Comparison of ENCODE assay signal across 16 cellular contexts in genomic region chr16:68230956-68231355, GRCh38. TPM values are rescaled to one million over a fixed set of nuclear protein-coding genes. Genes with fewer than 3 reads are reported as not detected.
"Had no signal": no experiment of that assay in that cellular context is flagged by ENCODE, and none has a peak within 500 bp of the region (broad histone marks: within the 10 kb centered on the region; RNA-seq: fewer than 3 reads in every experiment).

No MANE protein-coding gene starts in this region.

- H3K27ac ChIP-seq: ascending aorta, dorsolateral prefrontal cortex, neutrophil, suprapubic skin had no signal

- ATAC-seq: gastrocnemius medialis; stimulated activated naive CD8-positive, alpha-beta T cell treated with anti-CD3 and anti-CD28 coated beads, Interleukin-15, Interleukin-2, amounts not matched to agents 100 U/mL and 50 U/mL, for 24 hours had no signal

- DNase-seq: activated B cell treated with CpG ODN at 0.5 μM for 24 hours; activated naive CD4-positive, alpha-beta T cell; erythroblast; naive B cell; SHP77; small intestine; stimulated activated CD4-positive, alpha-beta T cell treated with anti-CD3 and anti-CD28 coated beads, Interleukin-4, amount 100 ng/mL, for 24 hours; stimulated activated naive CD8-positive, alpha-beta T cell treated with anti-CD3 and anti-CD28 coated beads, Interleukin-15, Interleukin-2, amounts not matched to agents 100 U/mL and 50 U/mL, for 24 hours; trophoblast cell had no signal

- H3K27me3 Mint-ChIP-seq: activated B cell treated with CpG ODN at 0.5 μM for 24 hours, naive B cell had no signal

- H3K4me3 ChIP-seq: ascending aorta, dorsolateral prefrontal cortex, gastrocnemius medialis, lung, suprapubic skin had no signal

- H3K4me3 Mint-ChIP-seq: activated B cell treated with CpG ODN at 0.5 μM for 24 hours had no signal

- H3K36me3 Mint-ChIP-seq: naive B cell had no signal

- H3K27ac Mint-ChIP-seq: activated B cell treated with CpG ODN at 0.5 μM for 24 hours had no signal

- H3K36me3 ChIP-seq: gastrocnemius medialis had no signal

- H3K27me3 ChIP-seq: ascending aorta, dorsolateral prefrontal cortex, gastrocnemius medialis, suprapubic skin had no signal

- H3K9me3 Mint-ChIP-seq: activated B cell treated with CpG ODN at 0.5 μM for 24 hours, naive B cell had no signal

RNA-seq across cellular contexts. Expression of gene ESRP2, which starts 5.0 kb away (rescaled TPM):
- total RNA-seq: ascending aorta; T-helper 2 cell treated with Interferon-gamma antibody and Interleukin-4, amounts not matched to agents 100 ng/mL and 5 ng/mL, for 36 hours had no signal
